Comparison of ENCODE assay signal across 9 cellular contexts in genomic region chr10:68561804-68562649, GRCh38. TPM values are rescaled to one million over a fixed set of nuclear protein-coding genes. Genes with fewer than 3 reads are reported as not detected.
A peak's percentile ranks its signal among the peaks of the same experiment; 100 is the strongest.
DNase-seq lines count a peak whose midpoint lies in the region; ATAC-seq, FAIRE-seq and TF ChIP-seq lines count a peak whose summit lies in the region.
"Had no signal": no experiment of that assay in that cellular context is flagged by ENCODE, and none has a peak within 500 bp of the region (broad histone marks: within the 10 kb centered on the region; RNA-seq: fewer than 3 reads in every experiment).

No MANE protein-coding gene starts in this region.

- peak overlapping the region; percentile 11 to 76; a peak in 3 of 4 replicates for H3K27ac ChIP-seq in SK-N-SH (ENCODE audit: low read depth in 2 of 2, low read length in 1 of 2)
- peak overlapping the region; percentile 37 to 63 (median 55) for H3K27ac ChIP-seq in sigmoid colon
- H3K27ac ChIP-seq in foreskin keratinocyte: no peak overlapping the region
- H3K27ac ChIP-seq: KMS-11 had no signal

- POLR2A ChIA-PET in SK-N-SH (lab: Yijun Ruan, JAX): interaction anchor here (1.0 to 1.7 kb wide), 2 partner anchors 12 to 39 kb away, joined by 3 to 10 read pairs; no protein-coding TSS in a partner anchor

- ATAC-seq in Right ventricle myocardium superior (ENCODE audit: poor library complexity): peak; percentile 54
- ATAC-seq in GM18511 (IDR thresholded peaks at IDR 0.05; ENCODE audit: unreplicated experiment): no peak
- no peak for ATAC-seq in foreskin keratinocyte

- H3K9me3 ChIP-seq in SK-N-SH (no peaks in the 10 kb centered on the region), sigmoid colon (no peaks in the 10 kb centered on the region)

- no peak for TF ChIP-seq POLR2A in H54 (IDR thresholded peaks at IDR 0.05; ENCODE audit: low read depth, low read length)
- TF ChIP-seq POLR2A in sigmoid colon (IDR thresholded peaks at IDR 0.05): no peak

- no peaks in the 10 kb centered on the region for H3F3A ChIP-seq in SK-N-SH (replicated peaks; ENCODE audit: insufficient read depth)

- H3K4me2 ChIP-seq in SK-N-SH: peak overlapping the region; percentile 87

- TF ChIP-seq RAD21 in SK-N-SH (IDR thresholded peaks at IDR 0.05; ENCODE audit: low read length): no peak

- DNase-seq in H54 (ENCODE audit: insufficient read length, low spot score) (peak; percentile 42), SK-N-SH (peak; percentile 61), Right ventricle myocardium superior (no peak), sigmoid colon (no peak), foreskin keratinocyte (no peak)
- DNase-seq in activated CD4-positive, alpha-beta T cell treated with anti-CD3 and anti-CD28 coated beads, Interleukin-2, amount 50 U/mL, for 1 hour: no peak
- no peak for DNase-seq in activated CD4-positive, CD25-positive, alpha-beta regulatory T cell (lab: John Stamatoyannopoulos, UW)

- H3K4me3 ChIP-seq in SK-N-SH (ENCODE audit: low read depth in 2 of 2, low read length in 1 of 2) (peak overlapping the region; percentile 40 to 84), sigmoid colon (peak overlapping the region; percentile 67 to 78 (median 75))

- no peaks in the 10 kb centered on the region for H4K20me1 ChIP-seq in SK-N-SH (ENCODE audit: insufficient read depth)

- 66% methylated on average over 31 of the region's 31 CpGs for WGBS in SK-N-SH (ENCODE audit: low lambda C conversion rate)
- 36 to 72% methylated on average over 31 of the region's 31 CpGs for whole genome bisulfite sequencing in sigmoid colon, 2 donors

- H3K36me3 ChIP-seq in SK-N-SH (replicated peaks in 1 of 2; ENCODE audit: control insufficient read depth in 1 of 2, insufficient read depth in 2 of 2, low read length in 1 of 2) (no peaks in the 10 kb centered on the region), sigmoid colon (no peaks in the 10 kb centered on the region)

- no peaks in the 10 kb centered on the region for H3K9me2 ChIP-seq in SK-N-SH

- H3K27me3 ChIP-seq in SK-N-SH (ENCODE audit: insufficient read depth): no peaks in the 10 kb centered on the region
- H3K27me3 ChIP-seq in sigmoid colon: peaks cover 0 to 13% (median 3%) of the 10 kb centered on the region in 3 donors
- peaks cover 41% of the 10 kb centered on the region for H3K27me3 ChIP-seq in foreskin keratinocyte

- FAIRE-seq in H54 (lab: Jason Lieb, UNC): no peak

- peaks cover 53% of the 10 kb centered on the region for H3K79me2 ChIP-seq in SK-N-SH (ENCODE audit: insufficient read depth)

- H3K4me1 ChIP-seq in SK-N-SH (ENCODE audit: control insufficient read depth in 1 of 2, insufficient read depth in 2 of 2, low read depth in 1 of 2, low read length in 1 of 2): peaks cover 10 to 21% of the 10 kb centered on the region in 2 experiments; a peak in 3 of 4 replicates
- H3K4me1 ChIP-seq in sigmoid colon: peaks cover 0 to 42% (median 26%) of the 10 kb centered on the region in 4 donors
- no peaks in the 10 kb centered on the region for H3K4me1 ChIP-seq in foreskin keratinocyte

- H2AFZ ChIP-seq in SK-N-SH (ENCODE audit: low read depth): peak overlapping the region; percentile 82; the same call in 1 of the 2 replicates

- TF ChIP-seq CTCF in SK-N-SH (IDR thresholded peaks at IDR 0.05): no peak
- TF ChIP-seq CTCF in sigmoid colon (IDR thresholded peaks at IDR 0.05): no peak
- TF ChIP-seq CTCF in foreskin keratinocyte (conservative IDR thresholded peaks at IDR 0.05): no peak

- CTCF ChIA-PET in SK-N-SH (lab: Yijun Ruan, JAX): interaction anchor here (0.6 to 1.0 kb wide), 5 partner anchors 29 to 572 kb away, joined by 3 to 4 read pairs (median 3); partner anchors contain the start of gene HNRNPH3

- H3K9ac ChIP-seq in SK-N-SH: peak overlapping the region; percentile 17; the same call in 1 of the 2 replicates
- H3K9ac ChIP-seq: KMS-11 had no signal

- intact Hi-C loops in Right ventricle myocardium superior (cut with DNase I): no loop called here
- intact Hi-C loops in sigmoid colon (cut with DNase I): loop anchor here (2.0 to 5.0 kb wide), 2 partner anchors 39 to 160 kb away; partner anchors contain the start of gene CCAR1

- TF ChIP-seq EP300 in SK-N-SH (IDR thresholded peaks at IDR 0.05; ENCODE audit: borderline replicate concordance in 1 of 2, low read depth in 1 of 2, low read length in 1 of 2) (no peak), sigmoid colon (IDR thresholded peaks at IDR 0.05) (no peak)

TF ChIP-seq in SK-N-SH, 30 proteins besides CTCF, POLR2A, EP300 and RAD21:
- peak; percentile 67 for TF ChIP-seq MXI1 (IDR thresholded peaks at IDR 0.05; ENCODE audit: low read depth, low read length)
- 0 out of 2 replicates have a peak, but pooled peaks have one; percentile 6 for TF ChIP-seq MAX (IDR thresholded peaks at IDR 0.05; ENCODE audit: low read depth)
- TF ChIP-seq REST (IDR thresholded peaks at IDR 0.05; ENCODE audit: low read depth, low read length): no peak

RNA-seq across cellular contexts. Expression of gene TET1, which starts 1.9 kb away (rescaled TPM):
- polyA plus RNA-seq in SK-N-SH (2012; rRNA removed): 0.38 and 0.44 TPM in 2 replicates
- 0.32 and 0.39 TPM in 2 replicates for polyA plus RNA-seq in SK-N-SH (2012; cell fraction: cytosol; rRNA removed)
- polyA plus RNA-seq in SK-N-SH (2012; cell fraction: nucleus; rRNA removed): 0.65 and 0.88 TPM in 2 replicates
- total RNA-seq in Right ventricle myocardium superior: 2.9 TPM
- total RNA-seq in sigmoid colon: 1 to 10 TPM; 6.4 to 8.9 (median 6.9) TPM
- under 1 TPM in 2 of 3 donors, not detected in 1; under 0.01 to 0.41 TPM for polyA plus RNA-seq in sigmoid colon
- total RNA-seq in foreskin keratinocyte: 0.42 and 0.51 TPM in 2 replicates
- polyA plus RNA-seq in foreskin keratinocyte: 0.01 and 0.03 TPM in 2 replicates

RNA-seq across cellular contexts. Expression of gene SLC25A16, which starts 34.7 kb away (rescaled TPM):
- 5.8 and 8.4 TPM in 2 replicates for polyA plus RNA-seq in SK-N-SH (2012; rRNA removed)
- 9.2 and 12.2 TPM in 2 replicates for polyA plus RNA-seq in SK-N-SH (2012; cell fraction: cytosol; rRNA removed)
- 19.6 and 30.9 TPM in 2 replicates for polyA plus RNA-seq in SK-N-SH (2012; cell fraction: nucleus; rRNA removed)
- total RNA-seq in Right ventricle myocardium superior: 10.5 TPM
- total RNA-seq in sigmoid colon: 100 to 1,000 TPM in 1 of 4 donors, 10 to 100 TPM in 3; 23.5 to 238 (median 25.1) TPM
- polyA plus RNA-seq in sigmoid colon: 1 to 10 TPM; 7.2 to 9.5 (median 8.0) TPM
- 11.8 and 13.2 TPM in 2 replicates for total RNA-seq in foreskin keratinocyte
- polyA plus RNA-seq in foreskin keratinocyte: 4.8 TPM in 2 replicates

Comparison
In these comparisons a context has a peak if more than half of its experiments do, and no peak if none do; other contexts are left out.
1. DNase-seq: peak in H54 (single experiment) and SK-N-SH (single experiment); none in Right ventricle myocardium superior (single experiment), sigmoid colon (single experiment), activated CD4-positive, alpha-beta T cell treated with anti-CD3 and anti-CD28 coated beads, Interleukin-2, amount 50 U/mL, for 1 hour (single experiment), foreskin keratinocyte (0 of 2) and activated CD4-positive, CD25-positive, alpha-beta regulatory T cell (0 of 4).